In the genomic region with DNA sequence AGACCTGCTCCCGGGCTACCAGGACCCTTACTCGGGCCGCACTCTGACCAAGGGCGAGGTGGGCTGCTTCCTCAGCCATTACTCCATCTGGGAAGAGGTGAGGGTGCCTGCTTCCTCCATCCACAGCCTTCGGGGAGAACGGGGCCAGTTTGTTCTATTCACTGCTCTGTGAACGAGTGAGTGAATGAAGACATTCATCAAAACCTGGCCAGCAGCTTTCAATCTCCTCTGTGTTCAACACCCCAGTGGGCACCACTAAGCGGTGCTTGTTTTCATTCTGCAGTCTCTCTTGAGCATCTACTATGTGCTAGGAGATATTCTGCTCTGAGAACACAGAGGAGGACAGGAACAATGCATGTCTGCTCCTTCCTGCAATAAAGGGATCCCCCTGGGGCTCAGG, we compare ENCODE assay signal across 23 cellular contexts.
"Had no signal": no experiment of that assay in that cellular context is flagged by ENCODE, and none has a peak within 500 bp of the region (broad histone marks: within the 10 kb centered on the region; RNA-seq: fewer than 3 reads in every experiment).

No MANE protein-coding gene starts in this region.

- H3K4me3 ChIP-seq: adrenal gland, breast epithelium, K562, SJSA1 had no signal

- H3K27me3 ChIP-seq: adrenal gland, breast epithelium, SJSA1 had no signal

- H3K27me3 Mint-ChIP-seq: activated CD4-positive, alpha-beta T cell treated with anti-CD3 and anti-CD28 coated beads for 36 hours; activated CD8-positive, alpha-beta T cell treated with anti-CD3 and anti-CD28 coated beads for 36 hours; activated naive CD8-positive, alpha-beta T cell treated with anti-CD3 and anti-CD28 coated beads, Interleukin-2, amount 10 ng/mL, durations not matched to agents 7 days and 5 days had no signal

- ATAC-seq: activated CD4-positive, alpha-beta T cell treated with anti-CD3 and anti-CD28 coated beads for 36 hours; activated CD8-positive, alpha-beta T cell treated with anti-CD3 and anti-CD28 coated beads for 36 hours; activated T-cell treated with anti-CD3 and anti-CD28 coated beads, Interleukin-2, amount 50 U/mL, for 72 hours; K562; PC-3 had no signal

- H3K4me3 Mint-ChIP-seq: activated CD4-positive, alpha-beta T cell treated with anti-CD3 and anti-CD28 coated beads for 36 hours; activated CD8-positive, alpha-beta T cell treated with anti-CD3 and anti-CD28 coated beads for 36 hours; activated naive CD8-positive, alpha-beta T cell treated with anti-CD3 and anti-CD28 coated beads, Interleukin-2, amount 10 ng/mL, durations not matched to agents 7 days and 5 days; activated T-cell treated with anti-CD3 and anti-CD28 coated beads, Interleukin-2, amount 50 U/mL, for 72 hours; T-helper 1 cell treated with Interleukin-12 subunit alpha and Interleukin-12 subunit beta and Interleukin-4 antibody, amounts not matched to agents 30 μg/mL and 1 μg/mL, for 36 hours had no signal

- H3K4me1 Mint-ChIP-seq: activated CD4-positive, alpha-beta T cell treated with anti-CD3 and anti-CD28 coated beads for 36 hours; activated naive CD8-positive, alpha-beta T cell treated with anti-CD3 and anti-CD28 coated beads, Interleukin-2, amount 10 ng/mL, durations not matched to agents 7 days and 5 days had no signal

- H3K9me3 Mint-ChIP-seq: activated CD8-positive, alpha-beta T cell treated with anti-CD3 and anti-CD28 coated beads for 36 hours; activated naive CD8-positive, alpha-beta T cell treated with anti-CD3 and anti-CD28 coated beads, Interleukin-2, amount 10 ng/mL, durations not matched to agents 7 days and 5 days; activated T-cell treated with anti-CD3 and anti-CD28 coated beads, Interleukin-2, amount 50 U/mL, for 72 hours; T-helper 1 cell treated with Interleukin-12 subunit alpha and Interleukin-12 subunit beta and Interleukin-4 antibody, amounts not matched to agents 30 μg/mL and 1 μg/mL, for 36 hours had no signal

- DNase-seq: activated CD4-positive, alpha-beta T cell treated with anti-CD3 and anti-CD28 coated beads for 36 hours; activated CD8-positive, alpha-beta memory T cell treated with anti-CD3 and anti-CD28 coated beads, Interleukin-2, amount 50 U/mL, for 4 hours; activated CD8-positive, alpha-beta T cell treated with anti-CD3 and anti-CD28 coated beads for 36 hours; activated naive CD4-positive, alpha-beta T cell treated with anti-CD3 and anti-CD28 coated beads, Interleukin-2, amount 50 U/mL, for 16 hours; activated naive CD8-positive, alpha-beta T cell treated with anti-CD3 and anti-CD28 coated beads, Interleukin-2, amount 10 ng/mL, durations not matched to agents 7 days and 5 days; activated T-cell treated with anti-CD3 and anti-CD28 coated beads, Interleukin-2, amount 50 U/mL, for 72 hours; adrenal gland; aorta; Karpas-422; MM.1S; NCI-H1105; NCI-H1436 treated with DMSO at 0.1 percent for 48 hours; NCI-H187; NCI-H2081; NCI-H446; NCI-H524; PC-3; SHP77; T1000 had no signal

- H3K27ac ChIP-seq: adrenal gland, breast epithelium, SJSA1 had no signal

- H3K27ac Mint-ChIP-seq: activated CD4-positive, alpha-beta T cell treated with anti-CD3 and anti-CD28 coated beads for 36 hours; activated CD8-positive, alpha-beta T cell treated with anti-CD3 and anti-CD28 coated beads for 36 hours; activated naive CD8-positive, alpha-beta T cell treated with anti-CD3 and anti-CD28 coated beads, Interleukin-2, amount 10 ng/mL, durations not matched to agents 7 days and 5 days; activated T-cell treated with anti-CD3 and anti-CD28 coated beads, Interleukin-2, amount 50 U/mL, for 72 hours; T-helper 1 cell treated with Interleukin-12 subunit alpha and Interleukin-12 subunit beta and Interleukin-4 antibody, amounts not matched to agents 30 μg/mL and 1 μg/mL, for 36 hours had no signal

- H3K36me3 Mint-ChIP-seq: activated naive CD8-positive, alpha-beta T cell treated with anti-CD3 and anti-CD28 coated beads, Interleukin-2, amount 10 ng/mL, durations not matched to agents 7 days and 5 days had no signal
